ENCODE assay signal across 13 cellular contexts in genomic region chr6:105212587-105212986, GRCh38. TPM values are rescaled to one million over a fixed set of nuclear protein-coding genes. Genes with fewer than 3 reads are reported as not detected.
DNase-seq lines count a peak whose midpoint lies in the region; ATAC-seq lines count a peak whose summit lies in the region.
"Had no signal": no experiment of that assay in that cellular context is flagged by ENCODE, and none has a peak within 500 bp of the region (broad histone marks: within the 10 kb centered on the region; RNA-seq: fewer than 3 reads in every experiment).

No MANE protein-coding gene starts in this region.

- peak overlapping the region; percentile 37 for H3K27ac Mint-ChIP-seq in activated naive CD8-positive, alpha-beta T cell treated with anti-CD3 and anti-CD28 coated beads, Interleukin-2, amount 50 U/mL, for 24 hours
- H3K27ac Mint-ChIP-seq in activated naive CD8-positive, alpha-beta T cell treated with anti-CD3 and anti-CD28 coated beads for 36 hours = no peak overlapping the region
- H3K27ac Mint-ChIP-seq in stimulated activated naive CD8-positive, alpha-beta T cell treated with anti-CD3 and anti-CD28 coated beads, Interleukin-15, amount 100 ng/mL, for 72 hours = peak overlapping the region in 1 of 2 donors; percentile 78
- H3K27ac Mint-ChIP-seq: brain had no signal

- no peak for DNase-seq in activated naive CD8-positive, alpha-beta T cell treated with anti-CD3 and anti-CD28 coated beads, Interleukin-2, amount 50 U/mL, for 24 hours
- DNase-seq in activated naive CD8-positive, alpha-beta T cell treated with anti-CD3 and anti-CD28 coated beads for 36 hours = no peak
- DNase-seq in stimulated activated naive CD8-positive, alpha-beta T cell treated with anti-CD3 and anti-CD28 coated beads, Interleukin-15, amount 100 ng/mL, for 72 hours = no peak
- DNase-seq in A172 (ENCODE audit: low spot score) = no peak
- DNase-seq: activated naive CD4-positive, alpha-beta T cell; GF-D8; NCI-H2081 had no signal

- H3K9me3 Mint-ChIP-seq in activated naive CD8-positive, alpha-beta T cell treated with anti-CD3 and anti-CD28 coated beads, Interleukin-2, amount 50 U/mL, for 24 hours = no peaks in the 10 kb centered on the region
- no peaks in the 10 kb centered on the region for H3K9me3 Mint-ChIP-seq in activated naive CD8-positive, alpha-beta T cell treated with anti-CD3 and anti-CD28 coated beads for 36 hours
- H3K9me3 Mint-ChIP-seq in stimulated activated naive CD8-positive, alpha-beta T cell treated with anti-CD3 and anti-CD28 coated beads, Interleukin-15, amount 100 ng/mL, for 72 hours = no peaks in the 10 kb centered on the region
- H3K9me3 Mint-ChIP-seq: brain had no signal

- H3K4me3 Mint-ChIP-seq in activated naive CD8-positive, alpha-beta T cell treated with anti-CD3 and anti-CD28 coated beads, Interleukin-2, amount 50 U/mL, for 24 hours = no peak overlapping the region
- no peak overlapping the region for H3K4me3 Mint-ChIP-seq in activated naive CD8-positive, alpha-beta T cell treated with anti-CD3 and anti-CD28 coated beads for 36 hours
- peak overlapping the region in 1 of 2 donors; percentile 10 for H3K4me3 Mint-ChIP-seq in stimulated activated naive CD8-positive, alpha-beta T cell treated with anti-CD3 and anti-CD28 coated beads, Interleukin-15, amount 100 ng/mL, for 72 hours
- H3K4me3 Mint-ChIP-seq: brain had no signal

- H3K36me3 Mint-ChIP-seq in activated naive CD8-positive, alpha-beta T cell treated with anti-CD3 and anti-CD28 coated beads, Interleukin-2, amount 50 U/mL, for 24 hours (ENCODE audit: low read depth) = no peaks in the 10 kb centered on the region
- no peaks in the 10 kb centered on the region for H3K36me3 Mint-ChIP-seq in activated naive CD8-positive, alpha-beta T cell treated with anti-CD3 and anti-CD28 coated beads for 36 hours
- H3K36me3 Mint-ChIP-seq: brain had no signal

- H3K4me1 Mint-ChIP-seq in activated naive CD8-positive, alpha-beta T cell treated with anti-CD3 and anti-CD28 coated beads, Interleukin-2, amount 50 U/mL, for 24 hours = peaks cover 11% of the 10 kb centered on the region
- H3K4me1 Mint-ChIP-seq in activated naive CD8-positive, alpha-beta T cell treated with anti-CD3 and anti-CD28 coated beads for 36 hours = peaks cover 4% of the 10 kb centered on the region
- H3K4me1 Mint-ChIP-seq in stimulated activated naive CD8-positive, alpha-beta T cell treated with anti-CD3 and anti-CD28 coated beads, Interleukin-15, amount 100 ng/mL, for 72 hours = peaks cover 6% of the 10 kb centered on the region

- ATAC-seq in activated naive CD8-positive, alpha-beta T cell treated with anti-CD3 and anti-CD28 coated beads, Interleukin-2, amount 50 U/mL, for 24 hours = peak; percentile 65
- ATAC-seq in GM21723 (IDR thresholded peaks at IDR 0.05; ENCODE audit: unreplicated experiment) = peak; percentile 65
- peak; percentile 76 for ATAC-seq in HG03442 (IDR thresholded peaks at IDR 0.05; ENCODE audit: unreplicated experiment)
- ATAC-seq in stimulated activated naive CD8-positive, alpha-beta T cell treated with anti-CD3 and anti-CD28 coated beads, Interleukin-15, amount 100 ng/mL, for 72 hours = peak; percentile 76
- no peak for ATAC-seq in GM21360 (IDR thresholded peaks at IDR 0.05; ENCODE audit: unreplicated experiment)
- no peak for ATAC-seq in HG03095 (IDR thresholded peaks at IDR 0.05; ENCODE audit: unreplicated experiment)
- ATAC-seq: left lobe of liver had no signal

- H3K27me3 Mint-ChIP-seq in activated naive CD8-positive, alpha-beta T cell treated with anti-CD3 and anti-CD28 coated beads, Interleukin-2, amount 50 U/mL, for 24 hours = peaks cover 27% of the 10 kb centered on the region
- H3K27me3 Mint-ChIP-seq in activated naive CD8-positive, alpha-beta T cell treated with anti-CD3 and anti-CD28 coated beads for 36 hours = peaks cover 13% of the 10 kb centered on the region
- peaks cover 30% of the 10 kb centered on the region for H3K27me3 Mint-ChIP-seq in stimulated activated naive CD8-positive, alpha-beta T cell treated with anti-CD3 and anti-CD28 coated beads, Interleukin-15, amount 100 ng/mL, for 72 hours
- H3K27me3 Mint-ChIP-seq: brain had no signal

RNA-seq across cellular contexts. Expression of gene POPDC3, which starts 32.8 kb away (rescaled TPM):
- total RNA-seq in activated naive CD8-positive, alpha-beta T cell treated with anti-CD3 and anti-CD28 coated beads for 36 hours = not detected
- total RNA-seq in A172 (2014; rRNA removed; shearing (Covaris generic)) = 29.4 and 45.7 TPM in 2 replicates
- total RNA-seq: left lobe of liver had no signal

Comparison
In these comparisons a context has a peak if more than half of its experiments do, and no peak if none do; other contexts are left out.
1. ATAC-seq: peak in activated naive CD8-positive, alpha-beta T cell treated with anti-CD3 and anti-CD28 coated beads, Interleukin-2, amount 50 U/mL, for 24 hours (single experiment), GM21723 (single experiment), HG03442 (single experiment) and stimulated activated naive CD8-positive, alpha-beta T cell treated with anti-CD3 and anti-CD28 coated beads, Interleukin-15, amount 100 ng/mL, for 72 hours (single experiment); none in GM21360 (single experiment) and HG03095 (single experiment).
2. RNA of gene POPDC3, which starts 32.8 kb away (total RNA-seq): 29.4 to 45.7 TPM in A172; not detected in activated naive CD8-positive, alpha-beta T cell treated with anti-CD3 and anti-CD28 coated beads for 36 hours; every median in the first group is over 10 times any median in the second.